Comparison of ENCODE assay signal across 18 cellular contexts in the genomic region with DNA sequence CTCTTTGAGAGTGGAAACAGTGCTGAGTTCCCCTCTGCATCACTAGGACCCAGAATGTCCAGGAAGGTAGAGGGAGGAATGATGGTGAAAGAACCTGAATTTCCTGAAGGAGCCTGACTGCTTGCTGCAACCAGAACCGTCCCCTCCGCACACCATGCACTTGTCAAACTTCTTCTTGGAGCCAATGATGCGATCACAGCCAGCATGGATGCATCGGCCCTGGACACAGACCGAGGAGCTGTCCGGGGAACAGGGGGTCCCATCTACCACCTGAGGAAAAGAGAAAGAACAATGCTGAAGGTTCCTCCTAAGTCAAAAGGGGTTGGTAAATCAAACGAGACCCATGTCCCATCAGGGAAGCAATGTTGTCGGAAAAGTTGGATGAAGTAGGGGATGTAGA. TPM values are rescaled to one million over a fixed set of nuclear protein-coding genes. Genes with fewer than 3 reads are reported as not detected.
A peak's percentile ranks its signal among the peaks of the same experiment; 100 is the strongest.
DNase-seq lines count a peak whose midpoint lies in the region; ATAC-seq, FAIRE-seq and TF ChIP-seq lines count a peak whose summit lies in the region.
"Had no signal": no experiment of that assay in that cellular context is flagged by ENCODE, and none has a peak within 500 bp of the region (broad histone marks: within the 10 kb centered on the region; RNA-seq: fewer than 3 reads in every experiment).

No MANE protein-coding gene starts in this region.

- H3K4me2 ChIP-seq in PC-3 (ENCODE audit: low read length) = 0 out of 2 replicates have a peak overlapping the region, but pooled peaks have one; percentile 1

- TF ChIP-seq POLR2A in GM12892 (IDR thresholded peaks at IDR 0.05; ENCODE audit: low read depth, low read length) = no peak

- H3F3A ChIP-seq in PC-3 (ENCODE audit: low read length, unreplicated experiment) = no peaks in the 10 kb centered on the region

- POLR2A ChIA-PET in PC-3 (lab: Charles Lee; ENCODE audit: unreplicated experiment) = no interaction called here

- no peak for DNase-seq in CD4-positive, CD25-positive, alpha-beta regulatory T cell
- DNase-seq in PC-3 (no peak), natural killer cell (no peak), GM12892 (ENCODE audit: insufficient read length) (no peak), SHP77 (lab: John Stamatoyannopoulos, UW) (no peak)
- DNase-seq: cerebellar nuclear complex, GOT3 had no signal

- peaks cover 45% of the 10 kb centered on the region for H3K4me1 ChIP-seq in CD4-positive, CD25-positive, alpha-beta regulatory T cell (ENCODE audit: control insufficient read depth, insufficient read depth, low read length, poor library complexity, severe bottlenecking)
- no peaks in the 10 kb centered on the region for H3K4me1 ChIP-seq in PC-3 (ENCODE audit: insufficient read depth, low read length)

- no peak for FAIRE-seq in GM12892 (lab: Jason Lieb, UNC)
- FAIRE-seq: islet of Langerhans, RCC 7860 had no signal

- CTCF ChIA-PET in PC-3 (lab: Charles Lee) = interaction anchor here (1.2 kb wide), 1 partner anchor 10 kb away, joined by 3 read pairs; no protein-coding TSS in a partner anchor

- no peak overlapping the region for H3K27ac ChIP-seq in CD4-positive, CD25-positive, alpha-beta regulatory T cell (ENCODE audit: insufficient read depth, low read length, poor library complexity, severe bottlenecking)
- H3K27ac ChIP-seq in PC-3 (ENCODE audit: low read length) = no peak overlapping the region
- H3K27ac ChIP-seq: testis had no signal

- no peak overlapping the region for H3K4me3 Mint-ChIP-seq in CD4-positive, CD25-positive, alpha-beta regulatory T cell
- H3K4me3 Mint-ChIP-seq in natural killer cell = no peak overlapping the region
- H3K4me3 Mint-ChIP-seq: activated naive CD8-positive, alpha-beta T cell treated with anti-CD3 and anti-CD28 coated beads for 36 hours; activated T-helper 17 cell treated with anti-CD3 and anti-CD28 coated beads, Interleukin-2, amount 50 U/mL, for 72 hours; T-helper 1 cell treated with Interleukin-12 subunit alpha and Interleukin-12 subunit beta and Interleukin-4 antibody, amounts not matched to agents 30 μg/mL and 1 μg/mL, for 36 hours had no signal

- no peaks in the 10 kb centered on the region for H3K9me3 Mint-ChIP-seq in CD4-positive, CD25-positive, alpha-beta regulatory T cell
- H3K9me3 Mint-ChIP-seq in natural killer cell = no peaks in the 10 kb centered on the region
- H3K9me3 Mint-ChIP-seq: activated naive CD8-positive, alpha-beta T cell treated with anti-CD3 and anti-CD28 coated beads for 36 hours; activated T-helper 17 cell treated with anti-CD3 and anti-CD28 coated beads, Interleukin-2, amount 50 U/mL, for 72 hours; T-helper 1 cell treated with Interleukin-12 subunit alpha and Interleukin-12 subunit beta and Interleukin-4 antibody, amounts not matched to agents 30 μg/mL and 1 μg/mL, for 36 hours had no signal

- BruUV-seq in PC-3 (replicated peaks; lab: Mats Ljungman, UMichigan) = no TSS peak

- intact Hi-C loops in PC-3 (cut with micrococcal nuclease) = loop anchor here (1.0 kb wide), 2 partner anchors 33 to 182 kb away; no protein-coding TSS in a partner anchor
- intact Hi-C loops in natural killer cell (cut with micrococcal nuclease) = no loop called here

- H3K36me3 Mint-ChIP-seq in CD4-positive, CD25-positive, alpha-beta regulatory T cell = peaks cover 3% of the 10 kb centered on the region
- H3K36me3 Mint-ChIP-seq in natural killer cell = no peaks in the 10 kb centered on the region
- H3K36me3 Mint-ChIP-seq: activated naive CD8-positive, alpha-beta T cell treated with anti-CD3 and anti-CD28 coated beads for 36 hours had no signal

- no peaks in the 10 kb centered on the region for H4K20me1 ChIP-seq in PC-3 (ENCODE audit: low read length)

- H3K79me2 ChIP-seq in PC-3 (ENCODE audit: low read length) = no peaks in the 10 kb centered on the region

- H3K9me3 ChIP-seq in CD4-positive, CD25-positive, alpha-beta regulatory T cell (ENCODE audit: control insufficient read depth in 2 of 2, low read length in 2 of 2) = no peaks in the 10 kb centered on the region
- no peaks in the 10 kb centered on the region for H3K9me3 ChIP-seq in PC-3 (ENCODE audit: low read length)
- H3K9me3 ChIP-seq: gastrocnemius medialis, testis, uterus had no signal

- no peaks in the 10 kb centered on the region for H3K27me3 ChIP-seq in CD4-positive, CD25-positive, alpha-beta regulatory T cell (ENCODE audit: control insufficient read depth, insufficient read depth, low read length)
- no peaks in the 10 kb centered on the region for H3K27me3 ChIP-seq in PC-3 (ENCODE audit: low read length)
- H3K27me3 ChIP-seq: gastrocnemius medialis, testis, uterus had no signal

- H3K9me2 ChIP-seq in PC-3 (replicated peaks; ENCODE audit: low read length) = no peaks in the 10 kb centered on the region

- peak overlapping the region; percentile 4 to 71 (median 69) for H3K27ac Mint-ChIP-seq in CD4-positive, CD25-positive, alpha-beta regulatory T cell
- H3K27ac Mint-ChIP-seq in natural killer cell = peak overlapping the region; percentile 89 to 92
- H3K27ac Mint-ChIP-seq: activated naive CD8-positive, alpha-beta T cell treated with anti-CD3 and anti-CD28 coated beads for 36 hours had no signal

- peaks cover 7 to 53% (median 30%) of the 10 kb centered on the region in 4 donors for H3K4me1 Mint-ChIP-seq in CD4-positive, CD25-positive, alpha-beta regulatory T cell
- H3K4me1 Mint-ChIP-seq in natural killer cell = peaks cover 48 to 60% of the 10 kb centered on the region in 2 donors

- ATAC-seq in CD4-positive, CD25-positive, alpha-beta regulatory T cell (ENCODE audit: low read depth in 2 of 2) = no peak
- ATAC-seq in PC-3 = no peak
- ATAC-seq in natural killer cell = no peak
- no peak for ATAC-seq in GM19351 (IDR thresholded peaks at IDR 0.05; ENCODE audit: unreplicated experiment)

- TF ChIP-seq CTCF in PC-3 (conservative IDR thresholded peaks at IDR 0.05; ENCODE audit: low read depth, low read length) (no peak), natural killer cell (IDR thresholded peaks at IDR 0.05) (no peak)

- no peak overlapping the region for H3K9ac ChIP-seq in PC-3 (ENCODE audit: low read length)

- H3K36me3 ChIP-seq in CD4-positive, CD25-positive, alpha-beta regulatory T cell (ENCODE audit: control insufficient read depth, insufficient read depth, low read length) = no peaks in the 10 kb centered on the region
- no peaks in the 10 kb centered on the region for H3K36me3 ChIP-seq in PC-3 (ENCODE audit: low read depth, low read length)
- H3K36me3 ChIP-seq: gastrocnemius medialis, uterus had no signal

- H3K27me3 Mint-ChIP-seq in CD4-positive, CD25-positive, alpha-beta regulatory T cell = no peaks in the 10 kb centered on the region
- H3K27me3 Mint-ChIP-seq in natural killer cell (ENCODE audit: low read depth in 2 of 2) = no peaks in the 10 kb centered on the region
- H3K27me3 Mint-ChIP-seq: activated naive CD8-positive, alpha-beta T cell treated with anti-CD3 and anti-CD28 coated beads for 36 hours; activated T-helper 17 cell treated with anti-CD3 and anti-CD28 coated beads, Interleukin-2, amount 50 U/mL, for 72 hours; progenitor cell of endocrine pancreas had no signal

- H3K4me3 ChIP-seq in CD4-positive, CD25-positive, alpha-beta regulatory T cell (ENCODE audit: low read depth, low read length) = no peak overlapping the region
- H3K4me3 ChIP-seq in PC-3 (ENCODE audit: low read length) = no peak overlapping the region
- H3K4me3 ChIP-seq: gastrocnemius medialis, testis, uterus had no signal

- H2AFZ ChIP-seq in PC-3 (ENCODE audit: low read length) = peak overlapping the region; percentile 59

RNA-seq across cellular contexts. Expression of gene ADAMTS4, which starts 6.9 kb away (rescaled TPM):
- 5.3 TPM for total RNA-seq in CD4-positive, CD25-positive, alpha-beta regulatory T cell
- polyA plus RNA-seq in CD4-positive, CD25-positive, alpha-beta regulatory T cell = 1 to 10 TPM in 1 of 4 donors, under 1 TPM in 2, not detected in 1; 0.36 to 1.4 (median 0.37) TPM
- 0.52 TPM in 1 of 2 replicates, not detected in the other for total RNA-seq in PC-3 (2014; rRNA removed)
- under 1 TPM; 0.14 to 0.20 (median 0.14) TPM for total RNA-seq in natural killer cell
- polyA plus RNA-seq in GM12892 (2012; ENCODE audit: missing spikeins) = 0.06 TPM

RNA-seq across cellular contexts. Expression of gene NDUFS2, which starts 10.2 kb away (rescaled TPM):
- 67.5 TPM for total RNA-seq in CD4-positive, CD25-positive, alpha-beta regulatory T cell
- 100 to 1,000 TPM; 107 to 128 (median 117) TPM for polyA plus RNA-seq in CD4-positive, CD25-positive, alpha-beta regulatory T cell
- total RNA-seq in PC-3 (2014; rRNA removed) (168 TPM in 2 replicates), natural killer cell (10 to 100 TPM; 74.7 to 88.8 (median 84.7) TPM)
- polyA plus RNA-seq in GM12892 (2012; ENCODE audit: missing spikeins) = 101 TPM

RNA-seq across cellular contexts. Expression of gene B4GALT3, which starts 14.7 kb away (rescaled TPM):
- total RNA-seq in CD4-positive, CD25-positive, alpha-beta regulatory T cell = 68.1 TPM
- 100 to 1,000 TPM in 1 of 4 donors, 10 to 100 TPM in 3; 75.6 to 104 (median 84.9) TPM for polyA plus RNA-seq in CD4-positive, CD25-positive, alpha-beta regulatory T cell
- total RNA-seq in PC-3 (2014; rRNA removed) = 76.9 and 85.4 TPM in 2 replicates
- 10 to 100 TPM; 58.4 to 62.2 (median 59.4) TPM for total RNA-seq in natural killer cell
- polyA plus RNA-seq in GM12892 (2012; ENCODE audit: missing spikeins) = 15.7 TPM

RNA-seq across cellular contexts. Expression of gene FCER1G, which starts 23.1 kb away (rescaled TPM):
- 2.9 TPM for total RNA-seq in CD4-positive, CD25-positive, alpha-beta regulatory T cell
- 100 to 1,000 TPM in 2 of 4 donors, 10 to 100 TPM in 2; 48.4 to 121 (median 101) TPM for polyA plus RNA-seq in CD4-positive, CD25-positive, alpha-beta regulatory T cell
- not detected in 2 replicates for total RNA-seq in PC-3 (2014; rRNA removed)
- total RNA-seq in natural killer cell = 100 to 1,000 TPM; 226 to 281 (median 259) TPM
- not detected for polyA plus RNA-seq in GM12892 (2012; ENCODE audit: missing spikeins)
- total RNA-seq: NCI-H460 had no signal

RNA-seq across cellular contexts. Expression of gene PPOX, which starts 25.7 kb away (rescaled TPM):
- total RNA-seq in CD4-positive, CD25-positive, alpha-beta regulatory T cell = 45.3 TPM
- polyA plus RNA-seq in CD4-positive, CD25-positive, alpha-beta regulatory T cell = 10 to 100 TPM; 18.0 to 32.9 (median 22.3) TPM
- total RNA-seq in PC-3 (2014; rRNA removed) = 21.8 and 22.9 TPM in 2 replicates
- 10 to 100 TPM; 45.5 to 66.3 (median 57.4) TPM for total RNA-seq in natural killer cell
- polyA plus RNA-seq in GM12892 (2012; ENCODE audit: missing spikeins) = 22.5 TPM
